Comparison of ENCODE assay signal across 18 cellular contexts in the genomic region with DNA sequence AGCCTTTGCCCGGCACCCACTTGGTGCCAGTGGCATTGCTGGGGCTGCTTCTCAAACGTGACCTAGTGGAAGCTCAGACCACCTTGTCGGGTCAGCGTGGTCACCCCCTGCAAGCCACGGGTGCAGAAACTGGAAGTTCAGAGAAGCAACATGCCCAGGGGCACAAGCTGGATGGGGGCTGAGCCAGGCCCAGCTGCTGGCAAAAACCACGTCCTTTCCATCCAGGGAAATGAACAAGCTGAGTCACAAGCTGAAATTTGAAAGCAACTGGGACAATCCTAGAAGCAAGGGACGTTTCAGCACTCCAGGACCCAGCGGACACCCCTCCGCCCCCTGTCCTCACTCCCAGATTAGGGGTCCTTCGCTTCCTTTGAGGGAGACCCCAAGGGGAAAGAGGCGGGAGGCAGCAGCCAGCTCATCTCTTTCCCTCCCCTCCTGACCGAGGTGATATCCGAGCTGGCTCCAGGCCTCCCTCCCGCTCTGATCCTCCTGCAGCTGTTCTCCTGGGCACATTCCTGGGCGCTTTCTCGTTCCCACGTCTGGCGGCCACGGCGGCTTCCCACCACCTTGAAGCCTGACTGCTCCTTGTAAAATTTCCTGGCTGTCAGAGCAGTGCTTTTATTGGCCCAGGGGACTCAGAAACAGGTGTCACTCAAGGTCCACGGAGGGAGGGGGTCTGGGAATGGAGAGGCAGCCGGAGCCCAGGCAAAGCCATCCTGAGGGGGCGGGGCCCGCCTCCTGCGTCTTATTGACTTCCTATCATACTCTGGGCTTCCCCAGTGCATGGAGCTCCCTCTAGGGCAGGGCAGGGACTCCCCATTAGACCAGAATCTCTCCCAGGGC.
DNase-seq lines count a peak whose midpoint lies in the region; ATAC-seq and TF ChIP-seq lines count a peak whose summit lies in the region.
"Had no signal": no experiment of that assay in that cellular context is flagged by ENCODE, and none has a peak within 500 bp of the region (broad histone marks: within the 10 kb centered on the region; RNA-seq: fewer than 3 reads in every experiment).

No MANE protein-coding gene starts in this region.

- H3K4me3 ChIP-seq in HEK293 (ENCODE audit: low read depth, low read length): no peak overlapping the region
- no peak overlapping the region for H3K4me3 ChIP-seq in NT2/D1 (ENCODE audit: insufficient read length, low read depth)
- peak overlapping the region; percentile 0; the same call in 1 of the 2 replicates for H3K4me3 ChIP-seq in iPS DF 6.9 (ENCODE audit: low read length)
- H3K4me3 ChIP-seq in psoas muscle: no peak overlapping the region

- H3K36me3 ChIP-seq in HEK293 (ENCODE audit: control insufficient read depth in 2 of 2, insufficient read depth in 1 of 2, low read length in 2 of 2) (no peaks in the 10 kb centered on the region), NT2/D1 (ENCODE audit: insufficient read depth, insufficient read length, low read length) (no peaks in the 10 kb centered on the region), iPS DF 6.9 (ENCODE audit: control insufficient read depth, insufficient read depth, low read length) (no peaks in the 10 kb centered on the region), psoas muscle (ENCODE audit: insufficient read depth in 1 of 2, low read depth in 1 of 2) (no peaks in the 10 kb centered on the region)

- peak overlapping the region; percentile 17 for H3K9ac ChIP-seq in NT2/D1 (ENCODE audit: insufficient read length, low read depth)

- H3K27ac ChIP-seq in HEK293 (ENCODE audit: extremely low read depth, low read depth, low read length) (no peak overlapping the region), iPS DF 6.9 (ENCODE audit: low read length) (no peak overlapping the region), psoas muscle (peak overlapping the region; percentile 30)
- H3K27ac ChIP-seq: RWPE1 had no signal

- no peak overlapping the region for H3K4me3 Mint-ChIP-seq in T-cell

- intact Hi-C loops in psoas muscle (cut with DNase I): no loop called here

- TF ChIP-seq CTCF in HEK293 (tag by site-specific recombination; IDR thresholded peaks at IDR 0.05): no peak
- TF ChIP-seq CTCF in psoas muscle (IDR thresholded peaks at IDR 0.05): no peak

- no peaks in the 10 kb centered on the region for H3K4me1 Mint-ChIP-seq in T-cell

- DNase-seq in NT2/D1 (ENCODE audit: low read depth, low spot score) (no peak), iPS DF 6.9 (ENCODE audit: low read depth, low spot score) (peak; percentile 55), psoas muscle (no peak), T-cell (no peak), C1 segment of cervical spinal cord (lab: John Stamatoyannopoulos, UW) (no peak)
- no peak for DNase-seq in stimulated activated CD4-positive, alpha-beta T cell treated with anti-CD3 and anti-CD28 coated beads, Interleukin-1b, Interleukin-23, amount 100 ng/mL, for 48 hours
- DNase-seq: Caco-2; caudate nucleus; effector CD4-positive, alpha-beta T cell; mesenchymal stem cell; NCI-H2029; NCI-H748 treated with DMSO at 0.1 percent for 48 hours; right cardiac atrium; stimulated activated CD4-positive, alpha-beta T cell treated with anti-CD3 and anti-CD28 coated beads, Interleukin-4, amount 100 ng/mL, for 1 hour; T-helper 1 cell had no signal

- no CpG with 5 or more reads among the region's 25 CpGs for WGBS in iPS DF 6.9 (ENCODE audit: insufficient coverage, insufficient read length)
- WGBS in psoas muscle, 3 donors: 10 to 26% (median 11%) methylated on average over 23 to 25 of the region's 25 CpGs

- H3K36me3 Mint-ChIP-seq in T-cell: no peaks in the 10 kb centered on the region

- H3K4me1 ChIP-seq in HEK293 (ENCODE audit: control insufficient read depth, insufficient read depth, low read length) (no peaks in the 10 kb centered on the region), NT2/D1 (ENCODE audit: insufficient read depth, insufficient read length) (peaks cover 6% of the 10 kb centered on the region), iPS DF 6.9 (ENCODE audit: control insufficient read depth, insufficient read depth, low read length) (no peaks in the 10 kb centered on the region; the same call in 1 of the 2 replicates), psoas muscle (peaks cover 8% of the 10 kb centered on the region)
- H3K4me1 ChIP-seq: Caco-2 had no signal

- H3K9me3 ChIP-seq in HEK293 (ENCODE audit: control insufficient read depth, insufficient read depth, low read depth, low read length) (no peaks in the 10 kb centered on the region), NT2/D1 (ENCODE audit: insufficient read depth, low read length) (no peaks in the 10 kb centered on the region), iPS DF 6.9 (ENCODE audit: control insufficient read depth, insufficient read depth, low read length) (no peaks in the 10 kb centered on the region), psoas muscle (no peaks in the 10 kb centered on the region)
- H3K9me3 ChIP-seq: Caco-2 had no signal

- POLR2A ChIA-PET in HEK293 (lab: Yijun Ruan, JAX): no interaction called here
- POLR2A ChIA-PET in T-cell (lab: Charles Lee): no interaction called here

- H3K9me3 Mint-ChIP-seq in T-cell: no peaks in the 10 kb centered on the region

- peaks cover 38 to 53% of the 10 kb centered on the region in 2 donors for H3K27me3 Mint-ChIP-seq in T-cell

- no peak overlapping the region for H3K27ac Mint-ChIP-seq in T-cell

- ATAC-seq in psoas muscle (peak; percentile 45 to 85 (median 72)), T-cell (replicated peaks in 1 of 4) (no peak)
- ATAC-seq: HepG2, right cardiac atrium had no signal

- CTCF ChIA-PET in HEK293 (lab: Yijun Ruan, JAX) (interaction anchor here (1.3 kb wide), 1 partner anchor 96 kb away, joined by 5 read pairs; no protein-coding TSS in a partner anchor), T-cell (lab: Charles Lee) (no interaction called here)

- peaks cover 31% of the 10 kb centered on the region for H3K27me3 ChIP-seq in NT2/D1 (ENCODE audit: insufficient read depth, insufficient read length)
- H3K27me3 ChIP-seq in iPS DF 6.9 (ENCODE audit: control insufficient read depth, insufficient read depth, low read length): no peaks in the 10 kb centered on the region; the same call in 1 of the 2 replicates
- H3K27me3 ChIP-seq in psoas muscle (ENCODE audit: insufficient read depth in 3 of 3, low read length in 2 of 3): peaks cover 0 to 22% (median 1%) of the 10 kb centered on the region in 3 donors

TF ChIP-seq in HEK293, 187 proteins besides CTCF, POLR2A, EP300 and RAD21:
- TF ChIP-seq ZNF747 (tag by site-specific recombination; IDR thresholded peaks at IDR 0.05) (no peak), ZNF610 (tag by site-specific recombination; IDR thresholded peaks at IDR 0.05; ENCODE audit: borderline replicate concordance) (no peak), GLIS1 (tag by site-specific recombination; IDR thresholded peaks at IDR 0.05) (peak; percentile 38; the same call in 1 of the 2 replicates), SP2 (tag by site-specific recombination; IDR thresholded peaks at IDR 0.05) (peak; percentile 23; the same call in 1 of the 2 replicates), ZNF140 (tag by site-specific recombination; IDR thresholded peaks at IDR 0.05) (no peak), ZSCAN16 (tag by site-specific recombination; IDR thresholded peaks at IDR 0.05) (no peak), SCRT2 (tag by site-specific recombination; IDR thresholded peaks at IDR 0.05) (peak; percentile 45), KLF9 (tag by site-specific recombination; IDR thresholded peaks at IDR 0.05; ENCODE audit: low read depth) (peak; percentile 47), ZBTB20 (tag by site-specific recombination; IDR thresholded peaks at IDR 0.05) (peak; percentile 40), ZNF341 (tag by site-specific recombination; IDR thresholded peaks at IDR 0.05; ENCODE audit: low read depth) (peak; percentile 73)
- TF ChIP-seq, protein P1, sequence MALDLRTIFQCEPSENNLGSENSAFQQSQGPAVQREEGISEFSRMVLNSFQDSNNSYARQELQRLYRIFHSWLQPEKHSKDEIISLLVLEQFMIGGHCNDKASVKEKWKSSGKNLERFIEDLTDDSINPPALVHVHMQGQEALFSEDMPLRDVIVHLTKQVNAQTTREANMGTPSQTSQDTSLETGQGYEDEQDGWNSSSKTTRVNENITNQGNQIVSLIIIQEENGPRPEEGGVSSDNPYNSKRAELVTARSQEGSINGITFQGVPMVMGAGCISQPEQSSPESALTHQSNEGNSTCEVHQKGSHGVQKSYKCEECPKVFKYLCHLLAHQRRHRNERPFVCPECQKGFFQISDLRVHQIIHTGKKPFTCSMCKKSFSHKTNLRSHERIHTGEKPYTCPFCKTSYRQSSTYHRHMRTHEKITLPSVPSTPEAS (tag by site-specific recombination; IDR thresholded peaks at IDR 0.05): no peak

Comparison
In these comparisons a context has a peak if more than half of its experiments do, and no peak if none do; other contexts are left out.
1. ATAC-seq: peak in psoas muscle (4 of 4); none in T-cell (0 of 4).